Comparison of ENCODE assay signal across 24 cellular contexts in the genomic region with DNA sequence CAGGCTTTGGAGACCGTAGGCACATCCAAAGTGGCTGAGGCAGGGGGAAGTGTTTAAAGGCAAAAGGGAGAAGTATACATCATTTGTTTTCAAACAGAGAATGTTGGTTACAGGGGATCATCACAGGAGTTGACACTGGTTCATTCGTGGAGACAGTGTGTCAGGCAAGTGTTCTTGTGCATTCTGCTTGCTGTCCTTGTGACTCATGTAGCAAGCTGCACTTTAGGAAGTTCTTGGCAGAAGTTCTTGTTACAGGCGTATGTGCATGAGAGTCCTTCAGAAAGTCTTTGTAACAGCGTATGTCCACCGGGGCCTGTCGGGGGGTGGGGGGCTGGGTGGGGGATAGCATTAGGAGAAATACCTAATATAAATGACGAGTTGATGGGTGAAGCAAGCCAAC. TPM values are rescaled to one million over a fixed set of nuclear protein-coding genes. Genes with fewer than 3 reads are reported as not detected.
DNase-seq lines count a peak whose midpoint lies in the region; TF ChIP-seq lines count a peak whose summit lies in the region.
"Had no signal": no experiment of that assay in that cellular context is flagged by ENCODE, and none has a peak within 500 bp of the region (broad histone marks: within the 10 kb centered on the region; RNA-seq: fewer than 3 reads in every experiment).

No MANE protein-coding gene starts in this region.

- peak; percentile 48 for DNase-seq in GM23248
- peak; percentile 47 to 77 (median 73) for DNase-seq in adrenal gland
- peak; percentile 36 for DNase-seq in fibroblast of mammary gland (ENCODE audit: low read depth)
- DNase-seq in mesothelial cell of epicardium (ENCODE audit: low spot score in 2 of 2, unreplicated experiment in 2 of 2) = no peak
- DNase-seq in ureter (ENCODE audit: low spot score) = no peak
- no peak for DNase-seq in dermis blood vessel endothelial cell
- no peak for DNase-seq in endodermal cell
- DNase-seq: Calu3; CD4-positive, alpha-beta T cell; DMS53; EL; KBM-7; NCI-H1417; NCI-H187; NCI-H2227 treated with DMSO at 0.1 percent for 48 hours; NCI-H510A treated with DMSO at 0.1 percent for 48 hours; NCI-H774; OCI-M1; RPMI8226; SIG-M5 had no signal

- no peaks in the 10 kb centered on the region for H4K20me1 ChIP-seq in GM23248 (ENCODE audit: insufficient read depth)

- intact Hi-C loops in adrenal gland (cut with DNase I) = loop anchor here (5.0 to 10.0 kb wide), 2 partner anchors 164 to 166 kb away; no protein-coding TSS in a partner anchor

- H3K27me3 ChIP-seq in GM23248 (replicated peaks; ENCODE audit: insufficient read depth) (peaks cover 8% of the 10 kb centered on the region; the same call in 1 of the 2 replicates), adrenal gland (no peaks in the 10 kb centered on the region), endodermal cell (ENCODE audit: control insufficient read depth, insufficient read depth, low read length, poor library complexity, severe bottlenecking) (no peaks in the 10 kb centered on the region)

- no peak overlapping the region for H2AFZ ChIP-seq in GM23248

- H3K9ac ChIP-seq in GM23248 = no peak overlapping the region
- no peak overlapping the region for H3K9ac ChIP-seq in endodermal cell (ENCODE audit: extremely low read depth, low read length, poor library complexity, severe bottlenecking)

- H3K27ac ChIP-seq in GM23248 (no peak overlapping the region), adrenal gland (peak overlapping the region in 4 of 5 donors; percentile 35 to 72 (median 58)), endodermal cell (ENCODE audit: low read depth, low read length) (no peak overlapping the region)

- peaks cover 18% of the 10 kb centered on the region for H3K9me3 Mint-ChIP-seq in mesothelial cell of epicardium
- H3K9me3 Mint-ChIP-seq in endodermal cell = peaks cover 19% of the 10 kb centered on the region

- H3K27ac Mint-ChIP-seq in mesothelial cell of epicardium = peak overlapping the region; percentile 86
- no peak overlapping the region for H3K27ac Mint-ChIP-seq in endodermal cell
- H3K27ac Mint-ChIP-seq: CD4-positive, alpha-beta T cell had no signal

- H3K9me3 ChIP-seq in GM23248 (ENCODE audit: low read depth) (no peaks in the 10 kb centered on the region), adrenal gland (replicated peaks in 1 of 3) (no peaks in the 10 kb centered on the region), endodermal cell (ENCODE audit: control insufficient read depth, low read length) (peaks cover 21% of the 10 kb centered on the region)

- no peak for TF ChIP-seq POLR2A in adrenal gland (IDR thresholded peaks at IDR 0.05)

- H3F3A ChIP-seq in GM23248 (ENCODE audit: insufficient read depth) = no peaks in the 10 kb centered on the region

- no peaks in the 10 kb centered on the region for H3K27me3 Mint-ChIP-seq in mesothelial cell of epicardium (ENCODE audit: low read depth)
- no peaks in the 10 kb centered on the region for H3K27me3 Mint-ChIP-seq in endodermal cell (ENCODE audit: insufficient read depth)

- H3K4me3 ChIP-seq in GM23248 (no peak overlapping the region), adrenal gland (no peak overlapping the region), fibroblast of mammary gland (ENCODE audit: control insufficient read depth, low read depth, low read length) (no peak overlapping the region), endodermal cell (ENCODE audit: low read length) (no peak overlapping the region)
- H3K4me3 ChIP-seq: GM12878 had no signal

- H3K4me3 Mint-ChIP-seq in mesothelial cell of epicardium = no peak overlapping the region
- H3K4me3 Mint-ChIP-seq in endodermal cell = no peak overlapping the region
- H3K4me3 Mint-ChIP-seq: CD4-positive, alpha-beta T cell had no signal

- 27 to 29% methylated on average over 7 of the region's 7 CpGs for WGBS in GM23248 (ENCODE audit: low coverage in 1 of 2, low lambda C conversion rate in 2 of 2, missing lambda C conversion rate in 2 of 2), 2 experiments
- 39 to 42% (median 42%) methylated on average over 7 of the region's 7 CpGs for WGBS in adrenal gland, 4 donors
- WGBS in endodermal cell (ENCODE audit: insufficient coverage in 1 of 2, insufficient read length in 1 of 2), 2 experiments = 87 to 88% methylated on average over 6 to 7 of the region's 7 CpGs

- TF ChIP-seq CTCF in adrenal gland (IDR thresholded peaks at IDR 0.05) (no peak), fibroblast of mammary gland (conservative IDR thresholded peaks at IDR 0.05; ENCODE audit: control insufficient read depth, insufficient read depth, low read depth, low read length) (no peak), mesothelial cell of epicardium (IDR thresholded peaks at IDR 0.05; ENCODE audit: unreplicated experiment) (no peak), endodermal cell (conservative IDR thresholded peaks at IDR 0.05) (no peak)

- H3K9me2 ChIP-seq in GM23248 (ENCODE audit: insufficient read depth) = no peaks in the 10 kb centered on the region

- no peaks in the 10 kb centered on the region for H3K79me2 ChIP-seq in GM23248 (ENCODE audit: insufficient read depth)

- H3K4me1 Mint-ChIP-seq in mesothelial cell of epicardium (peaks cover 31% of the 10 kb centered on the region), endodermal cell (peaks cover 3% of the 10 kb centered on the region)

- peaks cover 14% of the 10 kb centered on the region for H3K36me3 Mint-ChIP-seq in mesothelial cell of epicardium
- H3K36me3 Mint-ChIP-seq in endodermal cell (ENCODE audit: low read depth) = peaks cover 11% of the 10 kb centered on the region

- H3K36me3 ChIP-seq in GM23248 (ENCODE audit: low read depth) (no peaks in the 10 kb centered on the region), adrenal gland (replicated peaks in 1 of 2) (no peaks in the 10 kb centered on the region), endodermal cell (ENCODE audit: control insufficient read depth, insufficient read depth, low read length) (no peaks in the 10 kb centered on the region)

- H3K4me1 ChIP-seq in GM23248 (ENCODE audit: insufficient read depth) (no peaks in the 10 kb centered on the region), adrenal gland (replicated peaks in 1 of 2) (peaks cover 0 to 25% of the 10 kb centered on the region in 2 donors), endodermal cell (ENCODE audit: control insufficient read depth, insufficient read depth, low read length) (no peaks in the 10 kb centered on the region)

- no peak overlapping the region for H3K4me2 ChIP-seq in GM23248 (ENCODE audit: unreplicated experiment)

- in situ Hi-C loops in GM23248 (cut with MboI) = no loop called here

RNA-seq across cellular contexts. Expression of a gene that starts 36.5 kb away (rescaled TPM):
- total RNA-seq in GM23248 (2014; rRNA removed; shearing (Covaris generic)) = 2.4 and 2.8 TPM in 2 replicates
- polyA plus RNA-seq in GM23248 (2016; fragmentation: Nextera tagmentation; extraction: Ambion mirVana) (1.2 and 1.3 TPM in 2 replicates), adrenal gland (10 to 100 TPM in 2 of 3 donors, 1 to 10 TPM in 1; 8.6 to 42.7 (median 12.5) TPM)
- total RNA-seq in adrenal gland (10 to 100 TPM; 12.9 to 71.3 (median 26.0) TPM), mesothelial cell of epicardium (42.0 to 49.9 TPM (median 46.3 TPM) in 3 replicates), ureter (8.9 TPM), dermis blood vessel endothelial cell (3.4 and 6.6 TPM in 2 replicates), endodermal cell (10 to 100 TPM; 47.7 to 48.4 TPM)
- 19.4 TPM for polyA plus RNA-seq in endodermal cell (2013, experiment 1 of 2)
- polyA plus RNA-seq in endodermal cell (2013, experiment 2 of 2) = 15.0 TPM

RNA-seq across cellular contexts. Expression of a gene that starts 39.8 kb away (rescaled TPM):
- total RNA-seq in GM23248 (2014; rRNA removed; shearing (Covaris generic)) = not detected in 2 replicates
- polyA plus RNA-seq in GM23248 (2016; fragmentation: Nextera tagmentation; extraction: Ambion mirVana) = not detected in 2 replicates
- under 1 TPM in 1 of 8 donors, not detected in 7; 0.47 TPM for total RNA-seq in adrenal gland
- not detected for polyA plus RNA-seq in adrenal gland
- total RNA-seq in mesothelial cell of epicardium = not detected in 3 replicates
- 0.78 TPM for total RNA-seq in ureter
- total RNA-seq in dermis blood vessel endothelial cell = not detected in 2 replicates
- total RNA-seq in endodermal cell = 1 to 10 TPM in 1 of 2 donors, under 1 TPM in 1; 0.46 to 1.1 TPM
- polyA plus RNA-seq in endodermal cell (2013, experiment 1 of 2) = not detected
- polyA plus RNA-seq in endodermal cell (2013, experiment 2 of 2) = not detected
- total RNA-seq: Calu3; CD4-positive, alpha-beta T cell; GM12878; H1 had no signal
- polyA plus RNA-seq: BJ, GM12878, H1, HepG2 had no signal

Comparison
In these comparisons a context has a peak if more than half of its experiments do, and no peak if none do; other contexts are left out.
1. DNase-seq: peak in GM23248 (single experiment), adrenal gland (7 of 7) and fibroblast of mammary gland (single experiment); none in mesothelial cell of epicardium (0 of 2), ureter (single experiment), dermis blood vessel endothelial cell (single experiment) and endodermal cell (single experiment).
2. H3K27ac ChIP-seq: peak in adrenal gland (4 of 5); none in GM23248 (single experiment) and endodermal cell (single experiment).